Comparison of ENCODE assay signal across 11 cellular contexts in the genomic region with DNA sequence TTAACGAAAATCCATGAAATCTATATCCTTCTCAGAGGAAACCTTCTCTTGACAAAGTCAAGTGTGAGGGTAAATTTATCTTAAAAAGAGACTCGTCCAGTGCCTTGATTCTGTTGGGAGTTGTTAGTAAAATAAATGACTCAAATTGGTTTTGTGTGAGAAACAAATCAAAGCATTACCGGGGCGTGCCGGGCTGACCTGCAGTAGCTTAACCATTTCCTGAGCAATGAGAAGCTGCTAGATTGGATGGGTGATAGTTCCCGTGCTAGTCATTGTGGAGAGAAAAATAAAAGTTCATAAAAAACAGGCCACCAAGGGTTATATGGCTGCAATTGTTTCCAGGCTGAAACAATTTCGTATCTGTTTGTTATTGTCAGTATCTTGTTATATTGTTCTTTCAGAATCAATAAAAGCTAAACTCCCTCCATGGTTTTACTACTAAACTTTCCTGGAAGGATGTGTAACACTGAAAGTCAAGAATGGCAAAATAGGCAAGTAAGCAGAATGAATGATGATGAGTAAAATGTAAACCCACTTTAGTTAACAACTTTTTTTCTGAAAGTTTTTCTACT.
DNase-seq lines count a peak whose midpoint lies in the region; ATAC-seq and TF ChIP-seq lines count a peak whose summit lies in the region.
"Had no signal": no experiment of that assay in that cellular context is flagged by ENCODE, and none has a peak within 500 bp of the region (broad histone marks: within the 10 kb centered on the region; RNA-seq: fewer than 3 reads in every experiment).

No MANE protein-coding gene starts in this region.

- H3K27me3 ChIP-seq in osteoblast (ENCODE audit: insufficient read depth, low read length) (no peaks in the 10 kb centered on the region), heart right ventricle (peaks cover 0 to 24% (median 6%) of the 10 kb centered on the region in 7 donors)
- H3K27me3 ChIP-seq in effector memory CD4-positive, alpha-beta T cell (replicated peaks; ENCODE audit: control insufficient read depth, insufficient read depth, low read length, poor library complexity, severe bottlenecking): no peaks in the 10 kb centered on the region
- H3K27me3 ChIP-seq: sigmoid colon had no signal

- peaks cover 23% of the 10 kb centered on the region for H3K4me1 ChIP-seq in osteoblast (ENCODE audit: insufficient read depth, low read length)
- no peaks in the 10 kb centered on the region for H3K4me1 ChIP-seq in effector memory CD4-positive, alpha-beta T cell (ENCODE audit: control insufficient read depth, insufficient read depth, low read length, poor library complexity, severe bottlenecking)
- H3K4me1 ChIP-seq in heart right ventricle: peaks cover 0 to 4% (median 0%) of the 10 kb centered on the region in 9 donors

- peak overlapping the region; percentile 67 for H3K4me2 ChIP-seq in osteoblast (ENCODE audit: insufficient read depth, low read length)

- no peak for TF ChIP-seq CTCF in osteoblast (IDR thresholded peaks at IDR 0.05; ENCODE audit: extremely low read depth, low read depth, low read length)
- TF ChIP-seq CTCF in heart right ventricle (IDR thresholded peaks at IDR 0.05): no peak

- H3K4me3 ChIP-seq in osteoblast (ENCODE audit: insufficient read depth, low read length) (no peak overlapping the region), heart right ventricle (no peak overlapping the region)
- H3K4me3 ChIP-seq in effector memory CD4-positive, alpha-beta T cell (ENCODE audit: insufficient read depth, low read depth, low read length, poor library complexity, severe bottlenecking): no peak overlapping the region
- H3K4me3 ChIP-seq: sigmoid colon had no signal

- ATAC-seq in heart right ventricle: no peak

- no peaks in the 10 kb centered on the region for H3K36me3 ChIP-seq in osteoblast (ENCODE audit: insufficient read depth, low read length)
- H3K36me3 ChIP-seq in effector memory CD4-positive, alpha-beta T cell (ENCODE audit: control insufficient read depth, insufficient read depth, low read length): no peaks in the 10 kb centered on the region
- H3K36me3 ChIP-seq in heart right ventricle: no peaks in the 10 kb centered on the region
- H3K36me3 ChIP-seq: sigmoid colon had no signal

- peak; percentile 89 for DNase-seq in ELR (ENCODE audit: low read depth)
- DNase-seq in OCI-M1 (lab: John Stamatoyannopoulos, UW): peak; percentile 34
- peak; percentile 88 for DNase-seq in dermis blood vessel endothelial cell
- DNase-seq in osteoblast (ENCODE audit: insufficient read length, low spot score, missing footprints): no peak
- no peak for DNase-seq in effector memory CD4-positive, alpha-beta T cell
- no peak for DNase-seq in DMS79 (lab: John Stamatoyannopoulos, UW)
- no peak for DNase-seq in heart right ventricle
- no peak for DNase-seq in iPS-NIHi11 (ENCODE audit: low spot score)
- DNase-seq: activated T-cell treated with anti-CD3 and anti-CD28 coated beads for 4 hours, MV-4-11 had no signal

- intact Hi-C loops in heart right ventricle (cut with DNase I): no loop called here

- H3K9me3 ChIP-seq in osteoblast (ENCODE audit: low read depth, low read length): no peaks in the 10 kb centered on the region
- no peaks in the 10 kb centered on the region for H3K9me3 ChIP-seq in effector memory CD4-positive, alpha-beta T cell (ENCODE audit: control insufficient read depth, low read length)
- no peaks in the 10 kb centered on the region for H3K9me3 ChIP-seq in heart right ventricle
- H3K9me3 ChIP-seq: sigmoid colon had no signal

- H3K79me2 ChIP-seq in osteoblast (ENCODE audit: insufficient read depth, low read length): no peaks in the 10 kb centered on the region

- H2AFZ ChIP-seq in osteoblast (ENCODE audit: low read length): peak overlapping the region; percentile 24

- H3K27ac ChIP-seq in osteoblast (ENCODE audit: low read depth, low read length) (peak overlapping the region; percentile 79), heart right ventricle (peak overlapping the region in 3 of 10 donors; percentile 11 to 33 (median 15))
- H3K27ac ChIP-seq in effector memory CD4-positive, alpha-beta T cell (ENCODE audit: insufficient read depth, low read length, poor library complexity, severe bottlenecking): no peak overlapping the region

- H4K20me1 ChIP-seq in osteoblast (ENCODE audit: insufficient read depth, low read length): no peaks in the 10 kb centered on the region

- WGBS in heart right ventricle, 2 donors: 56 to 63% methylated on average over 7 of the region's 7 CpGs

Comparison
In these comparisons a context has a peak if more than half of its experiments do, and no peak if none do; other contexts are left out.
1. DNase-seq: peak in ELR (single experiment), OCI-M1 (single experiment) and dermis blood vessel endothelial cell (single experiment); none in osteoblast (single experiment), effector memory CD4-positive, alpha-beta T cell (0 of 3), DMS79 (single experiment), heart right ventricle (0 of 2) and iPS-NIHi11 (single experiment).